In the genomic region with DNA sequence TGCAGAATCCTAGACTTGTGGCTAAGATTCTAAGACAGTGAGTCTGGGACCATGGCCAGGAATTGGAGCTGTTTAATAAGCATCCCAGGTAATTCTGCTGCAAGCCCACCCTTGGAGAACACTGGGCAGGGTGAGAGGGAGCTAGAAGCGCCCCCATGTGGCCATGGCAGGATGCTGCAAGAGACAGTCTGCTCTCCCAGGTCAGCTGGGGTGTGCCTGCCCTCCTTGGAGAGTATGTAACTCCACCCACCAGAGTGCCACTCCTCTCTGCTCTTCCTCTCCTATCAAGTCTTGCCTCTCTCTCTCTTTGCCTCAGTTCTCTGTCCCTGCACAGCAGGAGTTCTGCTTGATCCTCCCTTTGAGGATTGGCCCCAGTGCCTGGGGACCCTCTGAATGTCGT, we compare ENCODE assay signal across 8 cellular contexts. TPM values are rescaled to one million over a fixed set of nuclear protein-coding genes. Genes with fewer than 3 reads are reported as not detected.
DNase-seq lines count a peak whose midpoint lies in the region; ATAC-seq, FAIRE-seq and TF ChIP-seq lines count a peak whose summit lies in the region.

No MANE protein-coding gene starts in this region.

- H3K4me1 ChIP-seq in spleen, result no peaks in the 10 kb centered on the region

- CTCF ChIA-PET in Calu3 (lab: Charles Lee), result interaction anchor here (1.0 kb wide), 1 partner anchor 121 kb away, joined by 3 read pairs; no protein-coding TSS in a partner anchor

- peaks cover 0 to 10% (median 0%) of the 10 kb centered on the region in 7 donors for H3K27me3 ChIP-seq in spleen (replicated peaks in 1 of 7)

- no peaks in the 10 kb centered on the region for H3K36me3 ChIP-seq in spleen

- peaks cover 0 to 4% (median under 1%) of the 10 kb centered on the region in 8 donors for H3K9me3 ChIP-seq in spleen

- DNase-seq in Calu3 (peak; percentile 37), HFF-Myc (ENCODE audit: extremely low read depth, low read depth) (no peak), kidney tubule cell (ENCODE audit: low spot score) (peak; percentile 37), spleen (no peak), urothelium cell line (ENCODE audit: low spot score) (no peak)
- DNase-seq in activated CD4-positive, alpha-beta T cell treated with anti-CD3 and anti-CD28 coated beads, Interleukin-2, amount 50 U/mL, for 1 hour, result no peak

- TF ChIP-seq POLR2A in spleen (IDR thresholded peaks at IDR 0.05), result no peak

- H3K27ac Mint-ChIP-seq in Calu3 (ENCODE audit: unreplicated experiment), result no peak overlapping the region

- no peaks in the 10 kb centered on the region for H3K9me3 Mint-ChIP-seq in Calu3 (ENCODE audit: low read depth, unreplicated experiment)

- H3K4me1 Mint-ChIP-seq in Calu3 (ENCODE audit: low read depth, unreplicated experiment), result peaks cover 8% of the 10 kb centered on the region

- H3K36me3 Mint-ChIP-seq in Calu3 (ENCODE audit: insufficient read depth, unreplicated experiment), result no peaks in the 10 kb centered on the region

- H3K27me3 Mint-ChIP-seq in Calu3 (ENCODE audit: unreplicated experiment), result no peaks in the 10 kb centered on the region

- H3K4me3 ChIP-seq in HFF-Myc (replicated peaks; ENCODE audit: low read depth, low read length) (no peak overlapping the region), WI38 (ENCODE audit: low read depth, low read length) (no peak overlapping the region), spleen (no peak overlapping the region)

- intact Hi-C loops in Calu3 (cut with micrococcal nuclease; ENCODE audit: unreplicated experiment), result no loop called here
- intact Hi-C loops in spleen (cut with DNase I; ENCODE audit: low total_unique reads), result no loop called here

- TF ChIP-seq CTCF in Calu3 (IDR thresholded peaks at IDR 0.05; ENCODE audit: unreplicated experiment), result no peak
- TF ChIP-seq CTCF in HFF-Myc (IDR thresholded peaks at IDR 0.05; ENCODE audit: low read depth, low read length, missing control alignments), result peak; percentile 80
- TF ChIP-seq CTCF in WI38 (IDR thresholded peaks at IDR 0.05; ENCODE audit: low read depth, low read length), result peak; percentile 50
- peak in 4 of 11 experiments; percentile 24 to 45 (median 34) for TF ChIP-seq CTCF in spleen (IDR thresholded peaks at IDR 0.05 in 8 of 11, conservative IDR thresholded peaks at IDR 0.05 in 3 of 11)

- ATAC-seq in HG02798 (IDR thresholded peaks at IDR 0.05; ENCODE audit: poor library complexity, unreplicated experiment), result no peak

- FAIRE-seq in urothelium cell line (lab: Jason Lieb, UNC), result no peak

- BruUV-seq in Calu3 (replicated peaks; lab: Mats Ljungman, UMichigan), result no TSS peak

- 6 to 35% (median 31%) methylated on average over 2 of the region's 2 CpGs for WGBS in spleen, 5 donors

- no peak overlapping the region for H3K27ac ChIP-seq in spleen

- no peak overlapping the region for H3K4me3 Mint-ChIP-seq in Calu3 (ENCODE audit: low read depth, unreplicated experiment)

RNA-seq across cellular contexts. Expression of a gene that starts 14.9 kb away (rescaled TPM):
- not detected in 2 replicates for total RNA-seq in Calu3 (2022)
- total RNA-seq in spleen, result 1 to 10 TPM in 1 of 7 donors, under 1 TPM in 6; 0.11 to 1.4 (median 0.32) TPM
- under 1 TPM; 0.03 to 0.64 (median 0.30) TPM for polyA plus RNA-seq in spleen

Comparison
In these comparisons a context has a peak if more than half of its experiments do, and no peak if none do; other contexts are left out.
1. DNase-seq: peak in Calu3 (single experiment) and kidney tubule cell (single experiment); none in HFF-Myc (single experiment), spleen (single experiment), activated CD4-positive, alpha-beta T cell treated with anti-CD3 and anti-CD28 coated beads, Interleukin-2, amount 50 U/mL, for 1 hour (single experiment) and urothelium cell line (single experiment).